ENCODE assay signal across 1 cellular context in genomic region chr1:226001852-226002666, GRCh38.
TF ChIP-seq lines count a peak whose summit lies in the region.

No MANE protein-coding gene starts in this region.

TF ChIP-seq in GM12878, 131 proteins besides CTCF, POLR2A, EP300 and RAD21 (continued from another document and continues in another):
- no peak for TF ChIP-seq E2F4 (IDR thresholded peaks at IDR 0.05; ENCODE audit: low read depth, low read length)
- no peak for TF ChIP-seq RCOR1 (conservative IDR thresholded peaks at IDR 0.05; ENCODE audit: low read depth, low read length)
- peak; percentile 89 for TF ChIP-seq RELB (IDR thresholded peaks at IDR 0.05; ENCODE audit: low read depth)
- no peak for TF ChIP-seq POLR2AphosphoS5 (IDR thresholded peaks at IDR 0.05; ENCODE audit: low read length)
- no peak for TF ChIP-seq FOS (IDR thresholded peaks at IDR 0.05; ENCODE audit: borderline replicate concordance, extremely low read depth, insufficient read length)
- peak; percentile 65 for TF ChIP-seq MEF2B (IDR thresholded peaks at IDR 0.05; ENCODE audit: partially characterized antibody, poor library complexity, severe bottlenecking)
- TF ChIP-seq BHLHE40 (IDR thresholded peaks at IDR 0.05; ENCODE audit: borderline replicate concordance in 1 of 2, low read depth in 2 of 2, low read length in 1 of 2) = peak; percentile 99
- TF ChIP-seq CHD1 (IDR thresholded peaks at IDR 0.05; ENCODE audit: low read depth, low read length) = no peak
- no peak for TF ChIP-seq EZH2 (IDR thresholded peaks at IDR 0.05; ENCODE audit: borderline replicate concordance, control insufficient read depth, low read depth, low read length)
- no peak for TF ChIP-seq SIX5 (IDR thresholded peaks at IDR 0.05; ENCODE audit: low read depth, low read length, severe bottlenecking)
- no peak for TF ChIP-seq BCLAF1 (IDR thresholded peaks at IDR 0.05)
- no peak for TF ChIP-seq REST (IDR thresholded peaks at IDR 0.05; ENCODE audit: low read depth, low read length)
- TF ChIP-seq MAX (IDR thresholded peaks at IDR 0.05; ENCODE audit: low read depth, low read length) = no peak
- no peak for TF ChIP-seq ZNF274 (IDR thresholded peaks at IDR 0.05; ENCODE audit: insufficient read depth, insufficient read length)
- TF ChIP-seq HSF1 (IDR thresholded peaks at IDR 0.05; ENCODE audit: low read depth, low read length) = no peak
- TF ChIP-seq DPF2 (IDR thresholded peaks at IDR 0.05) = peak; percentile 90
- TF ChIP-seq PRDM15 (CRISPR knock-in tag; IDR thresholded peaks at IDR 0.05) = no peak
- peak; percentile 83 for TF ChIP-seq EED (IDR thresholded peaks at IDR 0.05; ENCODE audit: low read depth)
- no peak for TF ChIP-seq NR2C1 (IDR thresholded peaks at IDR 0.05)
- TF ChIP-seq IRF3 (IDR thresholded peaks at IDR 0.05) = no peak
- no peak for TF ChIP-seq SMARCA5 (IDR thresholded peaks at IDR 0.05)
- TF ChIP-seq KDM1A (IDR thresholded peaks at IDR 0.05; ENCODE audit: borderline replicate concordance) = no peak
- no peak for TF ChIP-seq CUX1 (IDR thresholded peaks at IDR 0.05; ENCODE audit: insufficient replicate concordance, low read depth, low read length)
- TF ChIP-seq STAT1 (conservative IDR thresholded peaks at IDR 0.05) = no peak
- TF ChIP-seq SMC3 (IDR thresholded peaks at IDR 0.05; ENCODE audit: borderline replicate concordance, low read length) = no peak
- TF ChIP-seq RBBP5 (conservative IDR thresholded peaks at IDR 0.05) = no peak
- TF ChIP-seq CBFB (IDR thresholded peaks at IDR 0.05; ENCODE audit: low read depth) = no peak
- TF ChIP-seq MXI1 (IDR thresholded peaks at IDR 0.05; ENCODE audit: low read depth, low read length) = 0 out of 2 replicates have a peak, but pooled peaks have one; percentile 26
- no peak for TF ChIP-seq ASH2L (IDR thresholded peaks at IDR 0.05; ENCODE audit: borderline replicate concordance, low read depth)
- no peak for TF ChIP-seq TCF7 (IDR thresholded peaks at IDR 0.05; ENCODE audit: borderline replicate concordance)
- TF ChIP-seq E4F1 (IDR thresholded peaks at IDR 0.05; ENCODE audit: borderline replicate concordance, partially characterized antibody) = no peak
